1 cellular context compared by ENCODE assay signal in the genomic region with DNA sequence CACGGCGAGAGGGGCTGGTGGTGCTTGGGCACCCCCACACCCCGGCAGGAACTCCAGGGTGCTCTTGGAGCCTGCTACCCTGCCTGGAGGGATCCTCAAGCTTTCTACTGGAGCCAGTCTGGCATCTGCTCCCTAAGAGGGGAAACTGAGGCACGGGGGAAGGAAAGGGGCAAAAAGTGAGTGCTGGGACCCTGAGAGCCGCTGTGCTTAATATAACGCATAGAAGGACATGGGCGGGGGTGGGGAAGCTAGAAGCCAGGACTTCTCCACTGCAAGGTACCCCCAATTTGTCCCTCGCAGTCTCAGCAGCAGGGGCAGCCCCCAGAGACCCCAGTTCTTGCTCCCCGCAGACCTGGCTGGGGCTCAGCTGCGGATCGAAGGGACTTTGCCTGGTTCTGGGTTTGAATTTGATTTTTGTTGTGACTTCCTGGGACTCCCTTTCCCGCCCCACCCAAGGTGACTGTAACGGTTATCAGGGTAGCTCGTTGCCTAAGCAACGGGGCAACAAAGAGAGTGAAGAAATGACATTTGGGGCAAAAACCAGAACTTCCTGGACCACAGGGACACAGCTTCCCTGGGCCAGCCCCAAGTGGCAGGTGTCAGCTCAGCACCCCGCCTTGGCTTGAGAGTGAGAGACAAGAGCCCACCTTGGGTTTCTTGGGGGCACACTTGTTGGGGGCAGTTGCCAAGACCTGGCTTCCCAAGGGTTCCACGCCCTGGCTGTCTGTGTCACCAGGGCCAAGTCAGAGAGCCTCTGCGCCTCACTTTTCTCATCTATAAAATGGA.
TF ChIP-seq lines count a peak whose summit lies in the region.

No MANE protein-coding gene starts in this region.

TF ChIP-seq in SK-N-SH treated with all-trans-retinoic acid at 6 μM for 48 hours, 23 proteins besides CTCF, POLR2A, EP300 and RAD21 (continued from another document):
- TF ChIP-seq ARNTL (CRISPR knock-in tag; IDR thresholded peaks at IDR 0.05; ENCODE audit: borderline replicate concordance, low read depth) (no peak), TOX (CRISPR knock-in tag; IDR thresholded peaks at IDR 0.05; ENCODE audit: borderline replicate concordance) (no peak), SNAI2 (CRISPR knock-in tag; IDR thresholded peaks at IDR 0.05) (no peak), CSRNP3 (CRISPR knock-in tag; IDR thresholded peaks at IDR 0.05) (no peak), ZNF70 (CRISPR knock-in tag; IDR thresholded peaks at IDR 0.05) (no peak), OSR1 (CRISPR knock-in tag; IDR thresholded peaks at IDR 0.05) (no peak)
